9 cellular contexts compared by ENCODE assay signal in the genomic region with DNA sequence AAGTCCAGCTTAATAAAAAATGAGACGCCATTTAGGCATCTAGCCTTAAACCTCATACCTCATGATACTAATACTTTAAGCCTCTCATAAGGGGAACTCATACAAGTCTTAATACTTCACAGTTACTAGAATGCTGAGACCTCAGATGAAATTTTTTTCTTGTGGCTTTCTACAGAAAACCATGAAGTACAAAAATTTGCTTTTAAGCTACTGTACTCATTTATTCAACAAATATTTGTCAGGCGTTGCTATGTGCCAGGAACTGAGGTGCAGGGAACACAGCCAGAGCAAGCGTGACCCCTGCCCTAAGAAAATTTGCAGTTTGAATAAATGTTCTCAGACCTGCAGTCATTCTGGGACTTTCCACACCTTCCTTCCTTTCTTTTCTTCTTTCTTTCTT.
A peak's percentile ranks its signal among the peaks of the same experiment; 100 is the strongest.
DNase-seq lines count a peak whose midpoint lies in the region; ATAC-seq and TF ChIP-seq lines count a peak whose summit lies in the region.
"Had no signal": no experiment of that assay in that cellular context is flagged by ENCODE, and none has a peak within 500 bp of the region (broad histone marks: within the 10 kb centered on the region; RNA-seq: fewer than 3 reads in every experiment).

No MANE protein-coding gene starts in this region.

- H3K27ac ChIP-seq in thyroid gland = no peak overlapping the region

- intact Hi-C loops in activated T-helper 2 cell treated with anti-CD3 and anti-CD28 coated beads, Interferon-gamma antibody, Interleukin-2, Interleukin-4, amounts not matched to agents 10 μg/mL and 5 μg/mL and 100 μg/mL, durations not matched to agents 14 hours and 24 hours and 36 hours (cut with micrococcal nuclease) = loop anchor here (1.0 kb wide), 8 partner anchors 8 to 117 kb away; no protein-coding TSS in a partner anchor
- intact Hi-C loops in thyroid gland (cut with DNase I) = no loop called here

- ATAC-seq in GM19035 (IDR thresholded peaks at IDR 0.05; ENCODE audit: unreplicated experiment) (peak; percentile 45), HG03039 (IDR thresholded peaks at IDR 0.05; ENCODE audit: unreplicated experiment) (peak; percentile 33)
- ATAC-seq: K562 had no signal

- TF ChIP-seq CTCF in thyroid gland (IDR thresholded peaks at IDR 0.05) = no peak

- peaks cover 50% of the 10 kb centered on the region for H3K4me1 Mint-ChIP-seq in activated T-helper 2 cell treated with anti-CD3 and anti-CD28 coated beads, Interferon-gamma antibody, Interleukin-2, Interleukin-4, amounts not matched to agents 10 μg/mL and 5 μg/mL and 100 μg/mL, durations not matched to agents 14 hours and 24 hours and 36 hours (ENCODE audit: low read depth)

- no peaks in the 10 kb centered on the region for H3K9me3 ChIP-seq in thyroid gland

- peak overlapping the region; percentile 27 for H3K4me3 Mint-ChIP-seq in activated T-helper 2 cell treated with anti-CD3 and anti-CD28 coated beads, Interferon-gamma antibody, Interleukin-2, Interleukin-4, amounts not matched to agents 10 μg/mL and 5 μg/mL and 100 μg/mL, durations not matched to agents 14 hours and 24 hours and 36 hours (ENCODE audit: low read depth)

- H3K27me3 ChIP-seq in thyroid gland = no peaks in the 10 kb centered on the region

- H3K9me3 Mint-ChIP-seq in activated T-helper 2 cell treated with anti-CD3 and anti-CD28 coated beads, Interferon-gamma antibody, Interleukin-2, Interleukin-4, amounts not matched to agents 10 μg/mL and 5 μg/mL and 100 μg/mL, durations not matched to agents 14 hours and 24 hours and 36 hours = peaks cover 12% of the 10 kb centered on the region

- peak overlapping the region; percentile 77 for H3K27ac Mint-ChIP-seq in activated T-helper 2 cell treated with anti-CD3 and anti-CD28 coated beads, Interferon-gamma antibody, Interleukin-2, Interleukin-4, amounts not matched to agents 10 μg/mL and 5 μg/mL and 100 μg/mL, durations not matched to agents 14 hours and 24 hours and 36 hours

- H3K4me1 ChIP-seq in thyroid gland = no peaks in the 10 kb centered on the region

- no peak for DNase-seq in activated T-helper 2 cell treated with anti-CD3 and anti-CD28 coated beads, Interferon-gamma antibody, Interleukin-2, Interleukin-4, amounts not matched to agents 10 μg/mL and 5 μg/mL and 100 μg/mL, durations not matched to agents 14 hours and 24 hours and 36 hours (ENCODE audit: low spot score)
- DNase-seq in stimulated activated CD4-positive, alpha-beta T cell treated with anti-CD3 and anti-CD28 coated beads, Interleukin-2, amount 100 ng/mL, for 4 hours (ENCODE audit: low read depth) = peak; percentile 26
- DNase-seq in hippocampal formation (lab: John Stamatoyannopoulos, UW) (no peak), NCI-H1105 (lab: John Stamatoyannopoulos, UW) (no peak), thyroid gland (no peak), iPS-NIHi7 (ENCODE audit: extremely low spot score) (no peak)

- H3K27me3 Mint-ChIP-seq in activated T-helper 2 cell treated with anti-CD3 and anti-CD28 coated beads, Interferon-gamma antibody, Interleukin-2, Interleukin-4, amounts not matched to agents 10 μg/mL and 5 μg/mL and 100 μg/mL, durations not matched to agents 14 hours and 24 hours and 36 hours (ENCODE audit: low read depth) = no peaks in the 10 kb centered on the region

- TF ChIP-seq POLR2A in thyroid gland (IDR thresholded peaks at IDR 0.05) = no peak

- peaks cover 20% of the 10 kb centered on the region for H3K36me3 Mint-ChIP-seq in activated T-helper 2 cell treated with anti-CD3 and anti-CD28 coated beads, Interferon-gamma antibody, Interleukin-2, Interleukin-4, amounts not matched to agents 10 μg/mL and 5 μg/mL and 100 μg/mL, durations not matched to agents 14 hours and 24 hours and 36 hours (ENCODE audit: low read depth)

- no peaks in the 10 kb centered on the region for H3K36me3 ChIP-seq in thyroid gland

- WGBS in thyroid gland, 2 donors = 82 to 89% methylated on average over 3 of the region's 3 CpGs

- H3K4me3 ChIP-seq in thyroid gland (replicated peaks in 1 of 3) = no peak overlapping the region
- H3K4me3 ChIP-seq: K562 had no signal
